Comparison of ENCODE assay signal across 1 cellular context in genomic region chr4:78732332-78733104, GRCh38.
A peak's percentile ranks its signal among the peaks of the same experiment; 100 is the strongest.
TF ChIP-seq lines count a peak whose summit lies in the region.

No MANE protein-coding gene starts in this region.

TF ChIP-seq in K562, 482 proteins besides CTCF, POLR2A, EP300 and RAD21 (continued from another document and continues in another):
- TF ChIP-seq ZNF280A (IDR thresholded peaks at IDR 0.05; ENCODE audit: low read depth, partially characterized antibody): no peak
- TF ChIP-seq MLX (CRISPR knock-in tag; conservative IDR thresholded peaks at IDR 0.05): no peak
- peak; percentile 53; the same call in 1 of the 2 replicates for TF ChIP-seq ZEB2 (IDR thresholded peaks at IDR 0.05)
- no peak for TF ChIP-seq TCF7L2 (IDR thresholded peaks at IDR 0.05; ENCODE audit: low read depth, low read length)
- no peak for TF ChIP-seq ZNF57 (CRISPR knock-in tag; IDR thresholded peaks at IDR 0.05)
- no peak; a peak in 1 of 4 replicates for TF ChIP-seq ZNF318 (IDR thresholded peaks at IDR 0.05; ENCODE audit: borderline replicate concordance in 1 of 2, low read depth in 1 of 2)
- no peak for TF ChIP-seq SP1 (CRISPR knock-in tag; IDR thresholded peaks at IDR 0.05)
- no peak for TF ChIP-seq FOXP1 (CRISPR knock-in tag; IDR thresholded peaks at IDR 0.05)
- no peak for TF ChIP-seq CLOCK (CRISPR knock-in tag; IDR thresholded peaks at IDR 0.05; ENCODE audit: borderline replicate concordance)
- no peak for TF ChIP-seq CGGBP1 (CRISPR knock-in tag; IDR thresholded peaks at IDR 0.05)
- TF ChIP-seq IFI16 (CRISPR knock-in tag; IDR thresholded peaks at IDR 0.05): no peak
- no peak for TF ChIP-seq PCBP1 (IDR thresholded peaks at IDR 0.05; ENCODE audit: low read depth, low read length, poor library complexity, severe bottlenecking)
- TF ChIP-seq ZNF507 (tag; conservative IDR thresholded peaks at IDR 0.05): no peak
- TF ChIP-seq ZHX1 (conservative IDR thresholded peaks at IDR 0.05; ENCODE audit: low read length): no peak
- no peak for TF ChIP-seq CHCHD3 (CRISPR knock-in tag; IDR thresholded peaks at IDR 0.05)
- TF ChIP-seq HDAC8 (tag; IDR thresholded peaks at IDR 0.05): no peak
- TF ChIP-seq ZNF512 (tag; IDR thresholded peaks at IDR 0.05): no peak
- TF ChIP-seq ZBTB7A (IDR thresholded peaks at IDR 0.05; ENCODE audit: borderline replicate concordance, control insufficient read depth, low read depth, low read length): no peak
- no peak for TF ChIP-seq E2F6 (IDR thresholded peaks at IDR 0.05; ENCODE audit: borderline replicate concordance in 1 of 2, extremely low read depth in 1 of 2, insufficient read depth in 1 of 2, insufficient read length in 1 of 2, low read depth in 1 of 2, low read length in 1 of 2, poor library complexity in 1 of 2, severe bottlenecking in 1 of 2)
- no peak for TF ChIP-seq MBD2 (IDR thresholded peaks at IDR 0.05; ENCODE audit: borderline replicate concordance, low read depth)
- no peak for TF ChIP-seq BRD4 (IDR thresholded peaks at IDR 0.05)
- no peak for TF ChIP-seq RERE (CRISPR knock-in tag; IDR thresholded peaks at IDR 0.05; ENCODE audit: borderline replicate concordance)
- TF ChIP-seq MYNN (IDR thresholded peaks at IDR 0.05): no peak
- TF ChIP-seq MYNN (CRISPR knock-in tag; IDR thresholded peaks at IDR 0.05): no peak
- TF ChIP-seq NR3C1 (CRISPR knock-in tag; IDR thresholded peaks at IDR 0.05): no peak
- TF ChIP-seq VEZF1 (CRISPR knock-in tag; IDR thresholded peaks at IDR 0.05): peak; percentile 45
